13 cellular contexts compared by ENCODE assay signal in the genomic region with DNA sequence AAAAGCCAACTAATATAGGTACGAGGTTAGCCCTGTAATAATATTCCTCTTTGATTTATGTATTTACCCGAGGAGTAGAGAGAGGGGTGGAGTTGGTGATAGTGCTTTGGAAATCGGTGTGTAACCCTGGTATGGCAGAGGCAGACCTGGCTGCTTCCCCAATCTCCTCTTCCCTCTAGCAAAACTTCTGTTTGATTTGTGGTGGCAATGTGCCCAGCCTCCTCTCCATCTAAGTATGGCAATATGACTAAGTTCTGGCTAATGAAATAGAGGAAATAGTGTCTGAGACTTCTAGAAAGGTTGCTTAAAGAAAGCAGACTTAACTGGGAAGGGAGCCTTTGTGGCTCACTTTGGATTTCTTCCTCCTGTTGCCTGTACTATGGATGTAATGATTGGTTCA.
A peak's percentile ranks its signal among the peaks of the same experiment; 100 is the strongest.
DNase-seq lines count a peak whose midpoint lies in the region; ATAC-seq and TF ChIP-seq lines count a peak whose summit lies in the region.
"Had no signal": no experiment of that assay in that cellular context is flagged by ENCODE, and none has a peak within 500 bp of the region (broad histone marks: within the 10 kb centered on the region; RNA-seq: fewer than 3 reads in every experiment).

No MANE protein-coding gene starts in this region.

- no peak overlapping the region for H3K27ac ChIP-seq in Peyer's patch
- H3K27ac ChIP-seq: colonic mucosa had no signal

- H3K27me3 Mint-ChIP-seq in activated naive CD8-positive, alpha-beta T cell treated with anti-CD3 and anti-CD28 coated beads for 36 hours: peaks cover 12% of the 10 kb centered on the region

- no peaks in the 10 kb centered on the region for H3K9me3 ChIP-seq in Peyer's patch
- H3K9me3 ChIP-seq: colonic mucosa had no signal

- H3K4me3 ChIP-seq in Peyer's patch: no peak overlapping the region
- H3K4me3 ChIP-seq: colonic mucosa had no signal

- H3K4me1 Mint-ChIP-seq in activated naive CD8-positive, alpha-beta T cell treated with anti-CD3 and anti-CD28 coated beads for 36 hours: no peaks in the 10 kb centered on the region

- no peaks in the 10 kb centered on the region for H3K4me1 ChIP-seq in Peyer's patch
- H3K4me1 ChIP-seq: colonic mucosa had no signal

- CTCF ChIA-PET in GM10248 (lab: Yijun Ruan, JAX): no interaction called here

- H3K36me3 Mint-ChIP-seq in activated naive CD8-positive, alpha-beta T cell treated with anti-CD3 and anti-CD28 coated beads for 36 hours: no peaks in the 10 kb centered on the region

- H3K36me3 ChIP-seq in Peyer's patch: no peaks in the 10 kb centered on the region
- H3K36me3 ChIP-seq: colonic mucosa had no signal

- no peak overlapping the region for H3K27ac Mint-ChIP-seq in activated naive CD8-positive, alpha-beta T cell treated with anti-CD3 and anti-CD28 coated beads for 36 hours
- H3K27ac Mint-ChIP-seq: T-helper 1 cell treated with Interleukin-12 subunit alpha and Interleukin-12 subunit beta and Interleukin-4 antibody, amounts not matched to agents 30 μg/mL and 1 μg/mL, for 36 hours had no signal

- no peak for TF ChIP-seq CTCF in GM10248 (IDR thresholded peaks at IDR 0.05; ENCODE audit: control extremely low read depth, extremely low read depth, low read depth, missing control alignments)
- no peak for TF ChIP-seq CTCF in Peyer's patch (IDR thresholded peaks at IDR 0.05)

- no peaks in the 10 kb centered on the region for H3K9me3 Mint-ChIP-seq in activated naive CD8-positive, alpha-beta T cell treated with anti-CD3 and anti-CD28 coated beads for 36 hours
- H3K9me3 Mint-ChIP-seq: T-helper 1 cell treated with Interleukin-12 subunit alpha and Interleukin-12 subunit beta and Interleukin-4 antibody, amounts not matched to agents 30 μg/mL and 1 μg/mL, for 36 hours had no signal

- POLR2A ChIA-PET in GM10248 (lab: Yijun Ruan, JAX): no interaction called here

- DNase-seq in Daoy (ENCODE audit: low read depth) (peak; percentile 62), NCI-H226 (peak; percentile 76), dedifferentiated amniotic fluid mesenchymal stem cell (ENCODE audit: extremely low spot score) (peak; percentile 57), pons (ENCODE audit: low spot score) (peak; percentile 45), GM10248 (ENCODE audit: extremely low spot score) (no peak), Peyer's patch (no peak)
- DNase-seq in activated naive CD8-positive, alpha-beta T cell treated with anti-CD3 and anti-CD28 coated beads for 36 hours: no peak
- DNase-seq: activated T-cell treated with anti-CD3 and anti-CD28 coated beads for 4 hours, colonic mucosa, DMS79 treated with DMSO at 0.1 percent for 48 hours, NCI-H526 had no signal

- no peak for ATAC-seq in HG03095 (IDR thresholded peaks at IDR 0.05; ENCODE audit: unreplicated experiment)

- no peak overlapping the region for H3K4me3 Mint-ChIP-seq in activated naive CD8-positive, alpha-beta T cell treated with anti-CD3 and anti-CD28 coated beads for 36 hours
- H3K4me3 Mint-ChIP-seq: T-helper 1 cell treated with Interleukin-12 subunit alpha and Interleukin-12 subunit beta and Interleukin-4 antibody, amounts not matched to agents 30 μg/mL and 1 μg/mL, for 36 hours had no signal

- no peak for TF ChIP-seq POLR2A in Peyer's patch (IDR thresholded peaks at IDR 0.05)

- no peaks in the 10 kb centered on the region for H3K27me3 ChIP-seq in Peyer's patch
- H3K27me3 ChIP-seq: colonic mucosa had no signal

Comparison
In these comparisons a context has a peak if more than half of its experiments do, and no peak if none do; other contexts are left out.
1. DNase-seq: peak in Daoy (single experiment), NCI-H226 (single experiment), dedifferentiated amniotic fluid mesenchymal stem cell (single experiment) and pons (single experiment); none in GM10248 (single experiment), activated naive CD8-positive, alpha-beta T cell treated with anti-CD3 and anti-CD28 coated beads for 36 hours (single experiment) and Peyer's patch (0 of 3).